ENCODE assay signal across 15 cellular contexts in genomic region chr10:50997461-50997860, GRCh38.
"Had no signal": no experiment of that assay in that cellular context is flagged by ENCODE, and none has a peak within 500 bp of the region (broad histone marks: within the 10 kb centered on the region; RNA-seq: fewer than 3 reads in every experiment).

No MANE protein-coding gene starts in this region.

- H3K27me3 ChIP-seq: foreskin keratinocyte, transverse colon had no signal

- H3K4me3 ChIP-seq: dorsolateral prefrontal cortex, skin epidermis, transverse colon had no signal

- H3K9me3 ChIP-seq: transverse colon had no signal

- H3K27ac ChIP-seq: dorsolateral prefrontal cortex, foreskin keratinocyte, skin epidermis, transverse colon had no signal

- H3K36me3 ChIP-seq: transverse colon had no signal

- ATAC-seq: activated T-cell treated with anti-CD3 and anti-CD28 coated beads, Interleukin-2, amount 50 U/mL, for 72 hours; foreskin keratinocyte; natural killer cell had no signal

- DNase-seq: activated CD4-positive, alpha-beta T cell treated with anti-CD3 and anti-CD28 coated beads, Interleukin-2, amount 10 ng/mL, durations not matched to agents 7 days and 5 days; activated CD4-positive, CD25-positive, alpha-beta regulatory T cell; activated CD8-positive, alpha-beta memory T cell treated with anti-CD3 and anti-CD28 coated beads, Interleukin-2, amount 50 U/mL, for 48 hours; activated naive CD8-positive, alpha-beta T cell treated with anti-CD3 and anti-CD28 coated beads for 36 hours; activated T-cell treated with anti-CD3 and anti-CD28 coated beads, Interleukin-2, amount 50 U/mL, for 72 hours; dorsolateral prefrontal cortex; endodermal cell; foreskin keratinocyte; glutamatergic neuron; mammary epithelial cell; natural killer cell; stimulated activated CD4-positive, alpha-beta T cell treated with anti-CD3 and anti-CD28 coated beads, Interleukin-4, amount 100 ng/mL, for 24 hours; stimulated activated naive CD4-positive, alpha-beta T cell; transverse colon had no signal
